In the genomic region with DNA sequence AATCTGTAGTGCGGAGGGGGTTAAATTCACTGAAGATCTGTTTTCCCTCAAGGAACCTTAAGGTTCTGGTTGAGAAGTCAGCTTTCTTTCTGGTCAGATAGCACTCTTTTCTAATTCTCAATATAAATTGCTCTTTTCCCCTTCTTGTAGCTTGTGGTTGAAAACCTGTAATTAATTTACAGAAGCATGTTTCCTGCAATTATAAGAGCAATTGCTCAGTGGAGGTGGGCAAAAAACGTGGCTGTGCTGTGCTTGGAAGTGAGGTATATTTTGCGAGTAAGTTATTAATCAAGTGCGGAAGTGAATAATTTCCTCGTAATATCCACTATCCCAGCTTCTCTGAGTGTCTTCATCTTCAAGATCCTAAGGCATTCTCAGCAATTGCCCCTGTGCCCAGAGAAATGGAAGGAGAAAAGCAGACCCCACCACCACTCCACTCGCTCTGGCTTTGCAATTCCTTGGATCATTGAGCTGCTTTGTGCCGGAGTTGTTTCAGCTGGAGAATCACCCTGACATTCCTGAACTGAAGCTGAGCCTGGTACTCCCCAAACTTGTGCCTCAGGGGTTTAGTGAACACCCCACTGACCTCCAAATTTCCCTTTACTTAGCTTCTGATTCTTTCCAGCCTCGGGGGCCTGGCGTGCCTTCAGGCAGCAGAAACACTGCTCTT, we compare ENCODE assay signal across 1 cellular context.
TF ChIP-seq lines count a peak whose summit lies in the region.

No MANE protein-coding gene starts in this region.

TF ChIP-seq in GM23338, 12 proteins besides CTCF, POLR2A, EP300 and RAD21 (continued from another document):
- TF ChIP-seq, protein P1, sequence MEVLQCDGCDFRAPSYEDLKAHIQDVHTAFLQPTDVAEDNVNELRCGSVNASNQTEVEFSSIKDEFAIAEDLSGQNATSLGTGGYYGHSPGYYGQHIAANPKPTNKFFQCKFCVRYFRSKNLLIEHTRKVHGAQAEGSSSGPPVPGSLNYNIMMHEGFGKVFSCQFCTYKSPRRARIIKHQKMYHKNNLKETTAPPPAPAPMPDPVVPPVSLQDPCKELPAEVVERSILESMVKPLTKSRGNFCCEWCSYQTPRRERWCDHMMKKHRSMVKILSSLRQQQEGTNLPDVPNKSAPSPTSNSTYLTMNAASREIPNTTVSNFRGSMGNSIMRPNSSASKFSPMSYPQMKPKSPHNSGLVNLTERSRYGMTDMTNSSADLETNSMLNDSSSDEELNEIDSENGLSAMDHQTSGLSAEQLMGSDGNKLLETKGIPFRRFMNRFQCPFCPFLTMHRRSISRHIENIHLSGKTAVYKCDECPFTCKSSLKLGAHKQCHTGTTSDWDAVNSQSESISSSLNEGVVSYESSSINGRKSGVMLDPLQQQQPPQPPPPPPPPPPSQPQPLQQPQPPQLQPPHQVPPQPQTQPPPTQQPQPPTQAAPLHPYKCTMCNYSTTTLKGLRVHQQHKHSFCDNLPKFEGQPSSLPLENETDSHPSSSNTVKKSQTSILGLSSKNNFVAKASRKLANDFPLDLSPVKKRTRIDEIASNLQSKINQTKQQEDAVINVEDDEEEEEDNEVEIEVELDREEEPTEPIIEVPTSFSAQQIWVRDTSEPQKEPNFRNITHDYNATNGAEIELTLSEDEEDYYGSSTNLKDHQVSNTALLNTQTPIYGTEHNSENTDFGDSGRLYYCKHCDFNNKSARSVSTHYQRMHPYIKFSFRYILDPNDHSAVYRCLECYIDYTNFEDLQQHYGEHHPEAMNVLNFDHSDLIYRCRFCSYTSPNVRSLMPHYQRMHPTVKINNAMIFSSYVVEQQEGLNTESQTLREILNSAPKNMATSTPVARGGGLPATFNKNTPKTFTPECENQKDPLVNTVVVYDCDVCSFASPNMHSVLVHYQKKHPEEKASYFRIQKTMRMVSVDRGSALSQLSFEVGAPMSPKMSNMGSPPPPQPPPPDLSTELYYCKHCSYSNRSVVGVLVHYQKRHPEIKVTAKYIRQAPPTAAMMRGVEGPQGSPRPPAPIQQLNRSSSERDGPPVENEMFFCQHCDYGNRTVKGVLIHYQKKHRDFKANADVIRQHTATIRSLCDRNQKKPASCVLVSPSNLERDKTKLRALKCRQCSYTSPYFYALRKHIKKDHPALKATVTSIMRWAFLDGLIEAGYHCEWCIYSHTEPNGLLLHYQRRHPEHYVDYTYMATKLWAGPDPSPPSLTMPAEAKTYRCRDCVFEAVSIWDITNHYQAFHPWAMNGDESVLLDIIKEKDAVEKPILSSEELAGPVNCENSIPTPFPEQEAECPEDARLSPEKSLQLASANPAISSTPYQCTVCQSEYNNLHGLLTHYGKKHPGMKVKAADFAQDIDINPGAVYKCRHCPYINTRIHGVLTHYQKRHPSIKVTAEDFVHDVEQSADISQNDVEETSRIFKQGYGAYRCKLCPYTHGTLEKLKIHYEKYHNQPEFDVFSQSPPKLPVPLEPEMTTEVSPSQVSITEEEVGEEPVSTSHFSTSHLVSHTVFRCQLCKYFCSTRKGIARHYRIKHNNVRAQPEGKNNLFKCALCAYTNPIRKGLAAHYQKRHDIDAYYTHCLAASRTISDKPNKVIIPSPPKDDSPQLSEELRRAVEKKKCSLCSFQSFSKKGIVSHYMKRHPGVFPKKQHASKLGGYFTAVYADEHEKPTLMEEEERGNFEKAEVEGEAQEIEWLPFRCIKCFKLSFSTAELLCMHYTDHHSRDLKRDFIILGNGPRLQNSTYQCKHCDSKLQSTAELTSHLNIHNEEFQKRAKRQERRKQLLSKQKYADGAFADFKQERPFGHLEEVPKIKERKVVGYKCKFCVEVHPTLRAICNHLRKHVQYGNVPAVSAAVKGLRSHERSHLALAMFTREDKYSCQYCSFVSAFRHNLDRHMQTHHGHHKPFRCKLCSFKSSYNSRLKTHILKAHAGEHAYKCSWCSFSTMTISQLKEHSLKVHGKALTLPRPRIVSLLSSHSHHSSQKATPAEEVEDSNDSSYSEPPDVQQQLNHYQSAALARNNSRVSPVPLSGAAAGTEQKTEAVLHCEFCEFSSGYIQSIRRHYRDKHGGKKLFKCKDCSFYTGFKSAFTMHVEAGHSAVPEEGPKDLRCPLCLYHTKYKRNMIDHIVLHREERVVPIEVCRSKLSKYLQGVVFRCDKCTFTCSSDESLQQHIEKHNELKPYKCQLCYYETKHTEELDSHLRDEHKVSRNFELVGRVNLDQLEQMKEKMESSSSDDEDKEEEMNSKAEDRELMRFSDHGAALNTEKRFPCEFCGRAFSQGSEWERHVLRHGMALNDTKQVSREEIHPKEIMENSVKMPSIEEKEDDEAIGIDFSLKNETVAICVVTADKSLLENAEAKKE (CRISPR knock-in tag; IDR thresholded peaks at IDR 0.05) = no peak
- TF ChIP-seq CREB1 (CRISPR knock-in tag; IDR thresholded peaks at IDR 0.05; ENCODE audit: low read depth) (no peak), STAT1 (IDR thresholded peaks at IDR 0.05; ENCODE audit: unreplicated experiment) (no peak)
